ENCODE assay signal across 10 cellular contexts in genomic region chr20:50366270-50367103, GRCh38.
DNase-seq lines count a peak whose midpoint lies in the region; ATAC-seq and TF ChIP-seq lines count a peak whose summit lies in the region.
"Had no signal": no experiment of that assay in that cellular context is flagged by ENCODE, and none has a peak within 500 bp of the region (broad histone marks: within the 10 kb centered on the region; RNA-seq: fewer than 3 reads in every experiment).

No MANE protein-coding gene starts in this region.

- peak; percentile 83 for DNase-seq in HuH-7 (ENCODE audit: low spot score)
- peak; percentile 36 for DNase-seq in NCI-H446 treated with DMSO at 0.1 percent for 48 hours (lab: John Stamatoyannopoulos, UW)
- no peak for DNase-seq in left lung
- no peak for DNase-seq in hypothalamus (lab: John Stamatoyannopoulos, UW)
- no peak for DNase-seq in GM20000 (ENCODE audit: low spot score)
- DNase-seq in posterior vena cava (ENCODE audit: low spot score): no peak

- no peaks in the 10 kb centered on the region for H3K36me3 ChIP-seq in left lung
- H3K36me3 ChIP-seq: tibial nerve had no signal

- H3K27ac Mint-ChIP-seq in activated naive CD4-positive, alpha-beta T cell treated with anti-CD3 and anti-CD28 coated beads, Interleukin-2, amount 50 U/mL, for 24 hours: no peak overlapping the region

- H3K4me3 ChIP-seq in left lung: no peak overlapping the region
- H3K4me3 ChIP-seq: tibial nerve had no signal

- H3K9me3 Mint-ChIP-seq in activated naive CD4-positive, alpha-beta T cell treated with anti-CD3 and anti-CD28 coated beads, Interleukin-2, amount 50 U/mL, for 24 hours: no peaks in the 10 kb centered on the region

- peaks cover 3 to 17% of the 10 kb centered on the region in 2 donors for H3K4me1 ChIP-seq in left lung

- peaks cover 12% of the 10 kb centered on the region for H3K4me1 Mint-ChIP-seq in activated naive CD4-positive, alpha-beta T cell treated with anti-CD3 and anti-CD28 coated beads, Interleukin-2, amount 50 U/mL, for 24 hours

- H3K4me3 Mint-ChIP-seq in activated naive CD4-positive, alpha-beta T cell treated with anti-CD3 and anti-CD28 coated beads, Interleukin-2, amount 50 U/mL, for 24 hours: peak overlapping the region; percentile 9

- intact Hi-C loops in left lung (cut with DNase I) (no loop called here), posterior vena cava (cut with DNase I) (no loop called here)

- H3K9me3 ChIP-seq in left lung: no peaks in the 10 kb centered on the region

- no peaks in the 10 kb centered on the region for H3K36me3 Mint-ChIP-seq in activated naive CD4-positive, alpha-beta T cell treated with anti-CD3 and anti-CD28 coated beads, Interleukin-2, amount 50 U/mL, for 24 hours

- ATAC-seq in left lung (peak; percentile 40), GM21390 (IDR thresholded peaks at IDR 0.05; ENCODE audit: unreplicated experiment) (no peak)

- no peaks in the 10 kb centered on the region for H3K27me3 Mint-ChIP-seq in activated naive CD4-positive, alpha-beta T cell treated with anti-CD3 and anti-CD28 coated beads, Interleukin-2, amount 50 U/mL, for 24 hours

- no peaks in the 10 kb centered on the region for H3K27me3 ChIP-seq in left lung
- H3K27me3 ChIP-seq: tibial nerve had no signal

- H3K27ac ChIP-seq in left lung: peak overlapping the region in 1 of 2 donors; percentile 48
- H3K27ac ChIP-seq: KMS-11 had no signal

- no peak for TF ChIP-seq CTCF in left lung (IDR thresholded peaks at IDR 0.05)
- TF ChIP-seq CTCF in GM20000 (IDR thresholded peaks at IDR 0.05; ENCODE audit: extremely low read depth, missing control alignments): no peak

Comparison
In these comparisons a context has a peak if more than half of its experiments do, and no peak if none do; other contexts are left out.
1. DNase-seq: peak in HuH-7 (single experiment) and NCI-H446 treated with DMSO at 0.1 percent for 48 hours (single experiment); none in left lung (0 of 2), hypothalamus (0 of 51), GM20000 (single experiment) and posterior vena cava (single experiment).